14 cellular contexts compared by ENCODE assay signal in genomic region chr1:222794656-222795474, GRCh38. TPM values are rescaled to one million over a fixed set of nuclear protein-coding genes. Genes with fewer than 3 reads are reported as not detected.
DNase-seq lines count a peak whose midpoint lies in the region; ATAC-seq, FAIRE-seq and TF ChIP-seq lines count a peak whose summit lies in the region.
"Had no signal": no experiment of that assay in that cellular context is flagged by ENCODE, and none has a peak within 500 bp of the region (broad histone marks: within the 10 kb centered on the region; RNA-seq: fewer than 3 reads in every experiment).

No MANE protein-coding gene starts in this region.

- H3K27ac ChIP-seq in PC-3 (ENCODE audit: low read length) (no peak overlapping the region), small intestine (ENCODE audit: low read depth in 1 of 2, low read length in 1 of 2) (no peak overlapping the region)
- H3K27ac ChIP-seq: BLaER1, skin epidermis had no signal

- POLR2A ChIA-PET in PC-3 (lab: Charles Lee; ENCODE audit: unreplicated experiment): no interaction called here
- POLR2A ChIA-PET in T-cell (lab: Charles Lee): no interaction called here

- DNase-seq in NCI-H510A treated with DMSO at 0.1 percent for 48 hours (lab: John Stamatoyannopoulos, UW) (peak; percentile 12), NCI-H510A (lab: John Stamatoyannopoulos, UW) (no peak), PC-3 (peak; percentile 47), fibroblast of villous mesenchyme (ENCODE audit: low read depth) (peak; percentile 21), small intestine (peak; percentile 82), T-cell (no peak)
- DNase-seq in stimulated activated CD4-positive, alpha-beta T cell treated with anti-CD3 and anti-CD28 coated beads, Interleukin-4, amount 100 ng/mL, for 4 hours: no peak
- DNase-seq: activated T-cell treated with anti-CD3 and anti-CD28 coated beads, Interleukin-2, amount 50 U/mL, for 72 hours; central memory CD4-positive, alpha-beta T cell; NCI-H774 had no signal

- ATAC-seq in PC-3 (0 out of 2 replicates have a peak, but pooled peaks have one; percentile 11), GM18858 (IDR thresholded peaks at IDR 0.05; ENCODE audit: unreplicated experiment) (no peak), T-cell (replicated peaks in 1 of 4) (no peak)
- ATAC-seq: activated T-cell treated with anti-CD3 and anti-CD28 coated beads, Interleukin-2, amount 50 U/mL, for 72 hours had no signal

- intact Hi-C loops in PC-3 (cut with micrococcal nuclease): loop anchor here (1.0 to 10.0 kb wide), 2 partner anchors 286 to 890 kb away; no protein-coding TSS in a partner anchor

- H3K27me3 ChIP-seq in PC-3 (ENCODE audit: low read length) (no peaks in the 10 kb centered on the region), small intestine (ENCODE audit: control insufficient read depth in 2 of 2, insufficient read depth in 2 of 2, low read length in 2 of 2) (no peaks in the 10 kb centered on the region)
- H3K27me3 ChIP-seq: BLaER1 had no signal

- no peak overlapping the region for H3K9ac ChIP-seq in PC-3 (ENCODE audit: low read length)
- H3K9ac ChIP-seq: BLaER1 had no signal

- H3K9me2 ChIP-seq in PC-3 (replicated peaks; ENCODE audit: low read length): no peaks in the 10 kb centered on the region

- no peaks in the 10 kb centered on the region for H3F3A ChIP-seq in PC-3 (ENCODE audit: low read length, unreplicated experiment)

- H3K36me3 ChIP-seq in PC-3 (ENCODE audit: low read depth, low read length): no peaks in the 10 kb centered on the region
- H3K36me3 ChIP-seq in small intestine (ENCODE audit: control insufficient read depth in 2 of 2, insufficient read depth in 2 of 2, low read length in 2 of 2): no peaks in the 10 kb centered on the region
- H3K36me3 ChIP-seq: BLaER1 had no signal

- H3K9me3 ChIP-seq in PC-3 (ENCODE audit: low read length): no peaks in the 10 kb centered on the region
- no peaks in the 10 kb centered on the region for H3K9me3 ChIP-seq in small intestine (ENCODE audit: control insufficient read depth, low read depth)

- WGBS in small intestine, 3 donors: 77 to 85% (median 81%) methylated on average over 6 of the region's 6 CpGs

- H3K27ac Mint-ChIP-seq in T-cell: no peak overlapping the region
- H3K27ac Mint-ChIP-seq: activated T-cell treated with anti-CD3 and anti-CD28 coated beads, Interleukin-2, amount 50 U/mL, for 72 hours had no signal

- no peak overlapping the region for H3K4me2 ChIP-seq in PC-3 (ENCODE audit: low read length)
- H3K4me2 ChIP-seq: BLaER1 had no signal

- TF ChIP-seq CTCF in PC-3 (conservative IDR thresholded peaks at IDR 0.05; ENCODE audit: low read depth, low read length): peak; percentile 53
- TF ChIP-seq CTCF in fibroblast of villous mesenchyme (IDR thresholded peaks at IDR 0.05; ENCODE audit: insufficient read depth, low read depth, low read length): peak; percentile 33

- H3K4me3 Mint-ChIP-seq in T-cell: no peak overlapping the region
- H3K4me3 Mint-ChIP-seq: activated T-cell treated with anti-CD3 and anti-CD28 coated beads, Interleukin-2, amount 50 U/mL, for 72 hours had no signal

- H3K27me3 Mint-ChIP-seq in T-cell: peaks cover 0 to 2% of the 10 kb centered on the region in 2 donors

- no peaks in the 10 kb centered on the region for H3K79me2 ChIP-seq in PC-3 (ENCODE audit: low read length)

- no peak overlapping the region for H2AFZ ChIP-seq in PC-3 (ENCODE audit: low read length)

- H3K4me3 ChIP-seq in PC-3 (ENCODE audit: low read length): no peak overlapping the region
- no peak overlapping the region for H3K4me3 ChIP-seq in fibroblast of villous mesenchyme (ENCODE audit: low read depth, low read length)
- H3K4me3 ChIP-seq in small intestine (ENCODE audit: low read depth in 1 of 2, low read length in 2 of 2): no peak overlapping the region
- H3K4me3 ChIP-seq: BLaER1, skin epidermis had no signal

- peaks cover 5 to 6% (median 5%) of the 10 kb centered on the region in 3 donors for H3K4me1 Mint-ChIP-seq in T-cell

- H3K36me3 Mint-ChIP-seq in T-cell: no peaks in the 10 kb centered on the region

- H3K4me1 ChIP-seq in PC-3 (ENCODE audit: insufficient read depth, low read length) (peaks cover 9% of the 10 kb centered on the region), small intestine (ENCODE audit: control insufficient read depth in 2 of 2, insufficient read depth in 1 of 2, low read depth in 1 of 2, low read length in 1 of 2) (peaks cover 0 to 3% of the 10 kb centered on the region in 2 donors)

- peaks cover 0 to 3% (median 0%) of the 10 kb centered on the region in 3 donors for H3K9me3 Mint-ChIP-seq in T-cell

- CTCF ChIA-PET in PC-3 (lab: Charles Lee): interaction anchor here (0.6 to 1.9 kb wide), 3 partner anchors 40 to 295 kb away, joined by 3 to 8 read pairs (median 4); no protein-coding TSS in a partner anchor
- CTCF ChIA-PET in T-cell (lab: Charles Lee): no interaction called here

- H4K20me1 ChIP-seq in PC-3 (ENCODE audit: low read length): no peaks in the 10 kb centered on the region
- H4K20me1 ChIP-seq: BLaER1 had no signal

- BruUV-seq in PC-3 (replicated peaks; lab: Mats Ljungman, UMichigan): no TSS peak

- no peak for FAIRE-seq in small intestine (lab: Jason Lieb, UNC)
- FAIRE-seq: TTC549 had no signal

RNA-seq across cellular contexts. Expression of gene DISP1, which starts 20.0 kb away (rescaled TPM):
- total RNA-seq in PC-3 (2014; rRNA removed): 0.63 and 1.3 TPM in 2 replicates
- 3.5 and 4.2 TPM in 2 replicates for total RNA-seq in fibroblast of villous mesenchyme
- polyA plus RNA-seq in small intestine: 1 to 10 TPM; 2.3 to 3.8 (median 2.7) TPM
- total RNA-seq in T-cell: 1 to 10 TPM; 2.7 to 4.5 (median 3.1) TPM

RNA-seq across cellular contexts. Expression of gene FAM177B, which starts 57.9 kb away (rescaled TPM):
- not detected in 2 replicates for total RNA-seq in PC-3 (2014; rRNA removed)
- not detected in 2 replicates for total RNA-seq in fibroblast of villous mesenchyme
- 10 to 100 TPM in 1 of 3 donors, 1 to 10 TPM in 2; 3.8 to 16.5 (median 9.7) TPM for polyA plus RNA-seq in small intestine
- 1 to 10 TPM in 2 of 5 donors, under 1 TPM in 3; 0.58 to 3.3 (median 0.60) TPM for total RNA-seq in T-cell
- total RNA-seq: activated T-cell treated with anti-CD3 and anti-CD28 coated beads, Interleukin-2, amount 50 U/mL, for 72 hours had no signal

Comparison
In these comparisons a context has a peak if more than half of its experiments do, and no peak if none do; other contexts are left out.
1. DNase-seq: peak in NCI-H510A treated with DMSO at 0.1 percent for 48 hours (single experiment), PC-3 (single experiment), fibroblast of villous mesenchyme (single experiment) and small intestine (single experiment); none in NCI-H510A (single experiment), stimulated activated CD4-positive, alpha-beta T cell treated with anti-CD3 and anti-CD28 coated beads, Interleukin-4, amount 100 ng/mL, for 4 hours (0 of 2) and T-cell (0 of 34).